12 cellular contexts compared by ENCODE assay signal in the genomic region with DNA sequence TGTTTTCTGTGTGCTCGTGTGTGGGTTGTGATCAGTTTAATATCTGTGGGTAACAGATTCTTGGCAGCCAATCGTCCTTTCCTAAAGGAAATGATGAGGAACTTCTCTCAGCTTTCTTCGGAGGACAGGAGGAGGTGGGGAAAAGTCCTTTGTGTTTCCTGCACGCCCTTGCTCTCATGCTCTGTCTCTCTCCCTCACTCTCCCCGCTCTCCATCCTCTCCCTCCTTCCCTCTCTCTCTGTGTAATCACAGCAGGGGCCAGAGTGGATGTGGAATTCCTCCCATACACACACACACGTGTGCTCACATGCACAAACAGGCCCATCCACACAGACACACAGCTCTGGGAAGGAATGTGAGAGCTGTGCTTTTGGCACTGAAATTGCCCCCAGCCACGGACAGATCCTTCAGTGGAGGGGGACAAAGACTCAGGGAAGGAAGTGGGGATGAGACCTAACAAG.
DNase-seq lines count a peak whose midpoint lies in the region; ATAC-seq and TF ChIP-seq lines count a peak whose summit lies in the region.
"Had no signal": no experiment of that assay in that cellular context is flagged by ENCODE, and none has a peak within 500 bp of the region (broad histone marks: within the 10 kb centered on the region; RNA-seq: fewer than 3 reads in every experiment).

No MANE protein-coding gene starts in this region.

- POLR2A ChIA-PET in A673 (lab: Charles Lee; ENCODE audit: low non-redundant PET), result no interaction called here

- H3K27me3 Mint-ChIP-seq in endodermal cell (ENCODE audit: insufficient read depth), result no peaks in the 10 kb centered on the region
- no peaks in the 10 kb centered on the region for H3K27me3 Mint-ChIP-seq in nephron (ENCODE audit: low read depth)
- H3K27me3 Mint-ChIP-seq: CD4-positive, alpha-beta T cell had no signal

- H3K27ac Mint-ChIP-seq in endodermal cell (peak overlapping the region; percentile 1), nephron (peak overlapping the region; percentile 91 to 97 (median 96))
- H3K27ac Mint-ChIP-seq: CD4-positive, alpha-beta T cell had no signal

- intact Hi-C loops in A673 (cut with micrococcal nuclease; ENCODE audit: unreplicated experiment), result no loop called here

- H3K4me3 Mint-ChIP-seq in endodermal cell (no peak overlapping the region), nephron (peak overlapping the region in 1 of 3 experiments; percentile 7)
- H3K4me3 Mint-ChIP-seq: CD4-positive, alpha-beta T cell had no signal

- H3K4me3 ChIP-seq in A673 (ENCODE audit: low read depth, low read length, poor library complexity, severe bottlenecking) (no peak overlapping the region), RWPE2 (ENCODE audit: severe bottlenecking) (no peak overlapping the region), endodermal cell (ENCODE audit: low read length) (no peak overlapping the region)
- H3K4me3 ChIP-seq: lower lobe of right lung had no signal

- DNase-seq in A673 (ENCODE audit: low spot score), result no peak
- no peak for DNase-seq in RWPE2 (ENCODE audit: low spot score)
- DNase-seq in endodermal cell, result no peak
- DNase-seq in T1000 (lab: John Stamatoyannopoulos, UW), result no peak
- DNase-seq: activated naive CD4-positive, alpha-beta T cell; CD4-positive, alpha-beta T cell; lower lobe of right lung; NCI-H1417 treated with DMSO at 0.1 percent for 48 hours had no signal

- H3K9me3 Mint-ChIP-seq in endodermal cell, result no peaks in the 10 kb centered on the region
- H3K9me3 Mint-ChIP-seq in nephron, result no peaks in the 10 kb centered on the region
- H3K9me3 Mint-ChIP-seq: CD4-positive, alpha-beta T cell had no signal

- H3K36me3 ChIP-seq in A673 (ENCODE audit: insufficient read depth, low read length, poor library complexity, severe bottlenecking), result no peaks in the 10 kb centered on the region
- H3K36me3 ChIP-seq in RWPE2 (ENCODE audit: low read depth), result peaks cover 83% of the 10 kb centered on the region
- H3K36me3 ChIP-seq in endodermal cell (ENCODE audit: control insufficient read depth, insufficient read depth, low read length), result peaks cover 62% of the 10 kb centered on the region

- H3K27me3 ChIP-seq in A673 (replicated peaks; ENCODE audit: insufficient read depth, low read depth, low read length, poor library complexity) (no peaks in the 10 kb centered on the region), RWPE2 (ENCODE audit: insufficient read depth, poor library complexity, severe bottlenecking) (no peaks in the 10 kb centered on the region), endodermal cell (ENCODE audit: control insufficient read depth, insufficient read depth, low read length, poor library complexity, severe bottlenecking) (no peaks in the 10 kb centered on the region)

- BruUV-seq in A673 (replicated peaks; lab: Mats Ljungman, UMichigan), result no TSS peak

- peaks cover 40% of the 10 kb centered on the region for H3K36me3 Mint-ChIP-seq in endodermal cell (ENCODE audit: low read depth)
- peaks cover 45% of the 10 kb centered on the region for H3K36me3 Mint-ChIP-seq in nephron (ENCODE audit: low read depth)

- H3K27ac ChIP-seq in A673 (ENCODE audit: low read depth, low read length, poor library complexity, severe bottlenecking) (peak overlapping the region; percentile 5), RWPE2 (ENCODE audit: poor library complexity, severe bottlenecking) (peak overlapping the region; percentile 32), endodermal cell (ENCODE audit: low read depth, low read length) (peak overlapping the region; percentile 86)
- H3K27ac ChIP-seq: lower lobe of right lung had no signal

- 71 to 81% methylated on average over 4 to 7 of the region's 7 CpGs for WGBS in endodermal cell (ENCODE audit: insufficient coverage in 1 of 2, insufficient read length in 1 of 2), 2 experiments

- H3K9me3 ChIP-seq in A673 (ENCODE audit: low read depth, low read length, poor library complexity, severe bottlenecking) (no peaks in the 10 kb centered on the region), RWPE2 (ENCODE audit: severe bottlenecking) (no peaks in the 10 kb centered on the region), endodermal cell (ENCODE audit: control insufficient read depth, low read length) (no peaks in the 10 kb centered on the region)
- H3K9me3 ChIP-seq: lower lobe of right lung had no signal

- CTCF ChIA-PET in A673 (lab: Charles Lee), result no interaction called here

- ATAC-seq in RWPE2 (ENCODE audit: low read depth) (no peak), GM21619 (IDR thresholded peaks at IDR 0.05; ENCODE audit: unreplicated experiment) (no peak), HG02798 (IDR thresholded peaks at IDR 0.05; ENCODE audit: poor library complexity, unreplicated experiment) (no peak), GM19452 (IDR thresholded peaks at IDR 0.05; ENCODE audit: unreplicated experiment) (no peak)
- ATAC-seq: lower lobe of right lung had no signal

- peaks cover 9% of the 10 kb centered on the region for H3K4me1 ChIP-seq in A673 (ENCODE audit: insufficient read depth, low read length, poor library complexity, severe bottlenecking)
- no peaks in the 10 kb centered on the region for H3K4me1 ChIP-seq in RWPE2 (ENCODE audit: insufficient read depth, poor library complexity, severe bottlenecking)
- no peaks in the 10 kb centered on the region for H3K4me1 ChIP-seq in endodermal cell (ENCODE audit: control insufficient read depth, insufficient read depth, low read length)

- no peak overlapping the region for H3K9ac ChIP-seq in endodermal cell (ENCODE audit: extremely low read depth, low read length, poor library complexity, severe bottlenecking)

- H3K4me1 Mint-ChIP-seq in endodermal cell, result no peaks in the 10 kb centered on the region
- peaks cover 41% of the 10 kb centered on the region for H3K4me1 Mint-ChIP-seq in nephron

- TF ChIP-seq CTCF in A673 (conservative IDR thresholded peaks at IDR 0.05; ENCODE audit: low read depth, low read length) (no peak), RWPE2 (IDR thresholded peaks at IDR 0.05; ENCODE audit: poor library complexity, severe bottlenecking) (no peak), endodermal cell (conservative IDR thresholded peaks at IDR 0.05) (no peak), nephron (IDR thresholded peaks at IDR 0.05; ENCODE audit: unreplicated experiment in 3 of 3) (no peak)

Comparison
In these comparisons a context has a peak if more than half of its experiments do, and no peak if none do; other contexts are left out.
1. H3K27ac ChIP-seq: peak in every context shown above with its lines; median percentile 86 in endodermal cell; 32 in RWPE2; 5 in A673.